ENCODE assay signal across 8 cellular contexts in genomic region chr17:50953831-50954601, GRCh38.
DNase-seq lines count a peak whose midpoint lies in the region; ATAC-seq and TF ChIP-seq lines count a peak whose summit lies in the region.

No MANE protein-coding gene starts in this region.

- H2BK120ac ChIP-seq in H9 (ENCODE audit: low read depth, low read length, poor library complexity, severe bottlenecking), result no peak overlapping the region

- ATAC-seq in HG02870 (IDR thresholded peaks at IDR 0.05; ENCODE audit: unreplicated experiment) (no peak), HG02763 (IDR thresholded peaks at IDR 0.05; ENCODE audit: unreplicated experiment) (no peak)

- H4K5ac ChIP-seq in H9 (ENCODE audit: insufficient read length, low read depth, low read length), result no peak overlapping the region

- H3K4ac ChIP-seq in H9 (ENCODE audit: low read depth, low read length), result no peak overlapping the region

- peak overlapping the region; percentile 23; the same call in 1 of the 2 replicates for H3K14ac ChIP-seq in H9 (ENCODE audit: insufficient read depth, low read length)

- H3T11ph ChIP-seq in H9 (ENCODE audit: low read length), result no peak overlapping the region

- H3K9me3 ChIP-seq in H9 (ENCODE audit: control insufficient read depth, low read depth, low read length) (no peaks in the 10 kb centered on the region), duodenal mucosa (ENCODE audit: control insufficient read depth in 1 of 2, low read length in 2 of 2) (no peaks in the 10 kb centered on the region)
- H3K9me3 ChIP-seq in CD8-positive, alpha-beta memory T cell (ENCODE audit: low read length), result no peaks in the 10 kb centered on the region

- no peaks in the 10 kb centered on the region for H3K79me1 ChIP-seq in H9 (ENCODE audit: insufficient read depth, low read depth, low read length, poor library complexity, severe bottlenecking)

- no peaks in the 10 kb centered on the region for H3K23me2 ChIP-seq in H9 (ENCODE audit: insufficient read length, low read depth, low read length, poor library complexity, severe bottlenecking)

- no peak for TF ChIP-seq CTCF in H9 (conservative IDR thresholded peaks at IDR 0.05)

- H4K8ac ChIP-seq in H9 (replicated peaks; ENCODE audit: insufficient read length, low read depth, low read length), result no peak overlapping the region

- no peak overlapping the region for H2BK12ac ChIP-seq in H9 (ENCODE audit: insufficient read length, low read depth, low read length)

- peak; percentile 93 for DNase-seq in H9
- peak; percentile 86 for DNase-seq in NCI-H526 treated with DMSO at 0.1 percent for 48 hours (lab: John Stamatoyannopoulos, UW)
- peak; percentile 98 for DNase-seq in myocyte (ENCODE audit: low read depth)
- no peak for DNase-seq in CD8-positive, alpha-beta memory T cell
- DNase-seq in effector CD4-positive, alpha-beta T cell, result no peak

- no peak overlapping the region for H2AFZ ChIP-seq in H9 (ENCODE audit: low read length)

- no peaks in the 10 kb centered on the region for H3K27me3 Mint-ChIP-seq in H9 (ENCODE audit: low read depth)
- no peaks in the 10 kb centered on the region for H3K27me3 Mint-ChIP-seq in CD8-positive, alpha-beta memory T cell

- peak overlapping the region; percentile 32 for H3K18ac ChIP-seq in H9 (ENCODE audit: insufficient read length, low read depth, low read length)

- POLR2A ChIA-PET in CD8-positive, alpha-beta memory T cell (lab: Charles Lee), result interaction anchor here (0.6 kb wide), 1 partner anchor 172 kb away, joined by 3 read pairs; no protein-coding TSS in a partner anchor

- peak overlapping the region in 1 of 3 experiments; percentile 92; a peak in 2 of 7 replicates for H3K27ac Mint-ChIP-seq in H9
- H3K27ac Mint-ChIP-seq in CD8-positive, alpha-beta memory T cell, result no peak overlapping the region

- H3K4me2 ChIP-seq in H9 (ENCODE audit: insufficient read depth, insufficient read length, low read length), result no peak overlapping the region

- H3K4me1 ChIP-seq in H9 (ENCODE audit: insufficient read depth, low read length) (peaks cover 3% of the 10 kb centered on the region; the same call in 1 of the 2 replicates), duodenal mucosa (ENCODE audit: control insufficient read depth in 1 of 2, insufficient read depth in 2 of 2, low read length in 2 of 2) (peaks cover 38 to 53% of the 10 kb centered on the region in 2 donors)
- H3K4me1 ChIP-seq in CD8-positive, alpha-beta memory T cell (ENCODE audit: insufficient read depth, low read length), result peaks cover 15% of the 10 kb centered on the region

- no peak overlapping the region for H3K27ac ChIP-seq in H9 (ENCODE audit: insufficient read length, low read depth, low read length)
- H3K27ac ChIP-seq in duodenal mucosa (ENCODE audit: low read depth, low read length), result peak overlapping the region; percentile 17
- H3K27ac ChIP-seq in CD8-positive, alpha-beta memory T cell (ENCODE audit: low read depth, low read length), result no peak overlapping the region

- H3K4me3 Mint-ChIP-seq in H9, result no peak overlapping the region
- no peak overlapping the region for H3K4me3 Mint-ChIP-seq in CD8-positive, alpha-beta memory T cell

- CTCF ChIA-PET in CD8-positive, alpha-beta memory T cell (lab: Charles Lee), result interaction anchor here (0.5 to 15.4 kb wide), 9 partner anchors 47 to 199 kb away, joined by 3 to 248 read pairs (median 3); partner anchors contain the start of genes NME1 and TOB1

- H2BK15ac ChIP-seq in H9 (ENCODE audit: low read depth, low read length), result no peak overlapping the region

- no CpG with 5 or more reads among the region's 17 CpGs for WGBS in H9 (ENCODE audit: extremely low coverage, insufficient read length, low lambda C conversion rate)

- no peak overlapping the region for H2AK5ac ChIP-seq in H9 (ENCODE audit: insufficient read length, low read length)

- H2BK20ac ChIP-seq in H9 (ENCODE audit: low read depth, low read length, poor library complexity, severe bottlenecking), result no peak overlapping the region

- no peaks in the 10 kb centered on the region for H3K36me3 ChIP-seq in duodenal mucosa (ENCODE audit: control insufficient read depth in 1 of 2, insufficient read depth in 2 of 2, low read length in 2 of 2)
- no peaks in the 10 kb centered on the region for H3K36me3 ChIP-seq in CD8-positive, alpha-beta memory T cell (ENCODE audit: insufficient read depth, low read length)

- H3K23ac ChIP-seq in H9 (ENCODE audit: insufficient read length, low read depth, low read length), result no peak overlapping the region

- no peak overlapping the region for H2BK5ac ChIP-seq in H9 (ENCODE audit: insufficient read length, low read length)

- no peak overlapping the region for H3K4me3 ChIP-seq in duodenal mucosa (ENCODE audit: low read depth in 1 of 2, low read length in 2 of 2)
- H3K4me3 ChIP-seq in CD8-positive, alpha-beta memory T cell (ENCODE audit: low read length), result no peak overlapping the region

- H3K56ac ChIP-seq in H9 (ENCODE audit: insufficient read length, low read depth, low read length), result no peak overlapping the region

- peaks cover 41 to 46% of the 10 kb centered on the region in 2 experiments for H3K4me1 Mint-ChIP-seq in H9
- peaks cover 7 to 16% (median 11%) of the 10 kb centered on the region in 3 donors for H3K4me1 Mint-ChIP-seq in CD8-positive, alpha-beta memory T cell

- H3K9me3 Mint-ChIP-seq in H9, result no peaks in the 10 kb centered on the region
- H3K9me3 Mint-ChIP-seq in CD8-positive, alpha-beta memory T cell, result no peaks in the 10 kb centered on the region

- H4K91ac ChIP-seq in H9 (ENCODE audit: insufficient read length, low read depth, low read length), result no peak overlapping the region

- H3K36me3 Mint-ChIP-seq in H9 (ENCODE audit: insufficient read depth in 1 of 3, low read depth in 3 of 3), result no peaks in the 10 kb centered on the region
- peaks cover 0 to 4% (median 0%) of the 10 kb centered on the region in 3 donors for H3K36me3 Mint-ChIP-seq in CD8-positive, alpha-beta memory T cell

- no peaks in the 10 kb centered on the region for H3K79me2 ChIP-seq in H9 (ENCODE audit: insufficient read depth, low read length)

- H3K27me3 ChIP-seq in H9 (ENCODE audit: insufficient read depth, low read length), result no peaks in the 10 kb centered on the region
- no peaks in the 10 kb centered on the region for H3K27me3 ChIP-seq in duodenal mucosa (ENCODE audit: control insufficient read depth in 1 of 2, insufficient read depth in 2 of 2, low read length in 2 of 2)
- no peaks in the 10 kb centered on the region for H3K27me3 ChIP-seq in CD8-positive, alpha-beta memory T cell (ENCODE audit: insufficient read depth, low read length, poor library complexity, severe bottlenecking)

- H3K9ac ChIP-seq in H9 (ENCODE audit: extremely low read depth, insufficient read length, low read length) (no peak overlapping the region), duodenal mucosa (ENCODE audit: low read depth in 1 of 2, low read length in 2 of 2) (no peak overlapping the region)

- H4K20me1 ChIP-seq in H9 (ENCODE audit: control insufficient read depth, insufficient read depth, insufficient read length), result no peaks in the 10 kb centered on the region

Comparison
In these comparisons a context has a peak if more than half of its experiments do, and no peak if none do; other contexts are left out.
1. DNase-seq: peak in H9 (single experiment), NCI-H526 treated with DMSO at 0.1 percent for 48 hours (single experiment) and myocyte (single experiment); none in CD8-positive, alpha-beta memory T cell (0 of 5) and effector CD4-positive, alpha-beta T cell (single experiment).